In the genomic region with DNA sequence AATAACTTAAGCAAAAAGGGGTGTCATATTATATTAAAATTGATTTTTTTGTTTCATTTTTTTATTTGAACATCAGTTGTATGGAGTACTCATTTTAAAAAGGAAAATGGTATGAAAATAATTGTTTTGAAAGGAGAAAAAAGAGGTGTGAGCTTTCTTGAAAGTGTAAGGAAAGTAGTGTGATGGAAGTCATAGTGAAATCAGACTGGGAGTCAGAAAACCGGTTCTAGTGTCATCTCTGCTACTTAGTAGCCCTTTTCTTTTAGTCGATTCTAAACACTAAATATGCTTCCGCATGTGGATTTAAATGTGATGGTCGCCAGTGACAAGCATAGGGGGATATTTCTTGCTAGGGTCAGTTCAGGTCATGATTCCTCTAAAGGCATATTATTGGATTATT, we compare ENCODE assay signal across 13 cellular contexts. TPM values are rescaled to one million over a fixed set of nuclear protein-coding genes. Genes with fewer than 3 reads are reported as not detected.
DNase-seq lines count a peak whose midpoint lies in the region; ATAC-seq, FAIRE-seq and TF ChIP-seq lines count a peak whose summit lies in the region.
"Had no signal": no experiment of that assay in that cellular context is flagged by ENCODE, and none has a peak within 500 bp of the region (broad histone marks: within the 10 kb centered on the region; RNA-seq: fewer than 3 reads in every experiment).

No MANE protein-coding gene starts in this region.

- H3K9ac ChIP-seq in astrocyte (ENCODE audit: low read length): no peak overlapping the region

- H4K20me1 ChIP-seq in astrocyte (ENCODE audit: insufficient read depth, low read length): peaks cover 18% of the 10 kb centered on the region

- peak overlapping the region; percentile 81 for H3K27ac Mint-ChIP-seq in Calu3 (ENCODE audit: unreplicated experiment)
- peak overlapping the region; percentile 1 for H3K27ac Mint-ChIP-seq in astrocyte (ENCODE audit: unreplicated experiment)
- peak overlapping the region; percentile 36 to 99 (median 92) for H3K27ac Mint-ChIP-seq in naive thymus-derived CD8-positive, alpha-beta T cell

- H3K9me3 ChIP-seq in A549 (no peaks in the 10 kb centered on the region), astrocyte (ENCODE audit: insufficient read depth, low read depth, low read length) (no peaks in the 10 kb centered on the region), tibial artery (no peaks in the 10 kb centered on the region)
- H3K9me3 ChIP-seq: BE2C had no signal

- ATAC-seq in A549 (no peak), GM19023 (IDR thresholded peaks at IDR 0.05; ENCODE audit: unreplicated experiment) (no peak)
- ATAC-seq in naive thymus-derived CD8-positive, alpha-beta T cell: no peak

- DNase-seq in A549 (ENCODE audit: low read depth in 1 of 2, low spot score in 1 of 2) (no peak), Calu3 (no peak), astrocyte (ENCODE audit: low read depth) (no peak), DMS114 treated with DMSO at 0.1 percent for 48 hours (lab: John Stamatoyannopoulos, UW; ENCODE audit: unreplicated experiment) (no peak), tibial artery (no peak), mucosa of gallbladder (ENCODE audit: low spot score) (no peak)
- DNase-seq in naive thymus-derived CD8-positive, alpha-beta T cell: no peak
- DNase-seq: BE2C; cortex of kidney; NCI-H2107; NK-92 treated with Interleukin-12 subunit alpha and Interleukin-12 subunit beta, amount 100 ng/mL, for 24 hours had no signal

- no peak for FAIRE-seq in A549 (lab: Jason Lieb, UNC)
- no peak for FAIRE-seq in astrocyte (lab: Jason Lieb, UNC)

- peaks cover 3% of the 10 kb centered on the region for H3K9me3 Mint-ChIP-seq in Calu3 (ENCODE audit: low read depth, unreplicated experiment)
- no peaks in the 10 kb centered on the region for H3K9me3 Mint-ChIP-seq in astrocyte (ENCODE audit: unreplicated experiment)
- peaks cover 0 to 1% (median 0%) of the 10 kb centered on the region in 9 donors for H3K9me3 Mint-ChIP-seq in naive thymus-derived CD8-positive, alpha-beta T cell

- peaks cover 31% of the 10 kb centered on the region for H3K79me2 ChIP-seq in astrocyte (ENCODE audit: insufficient read depth, low read length)

- no peaks in the 10 kb centered on the region for H3K36me3 ChIP-seq in astrocyte (ENCODE audit: insufficient read depth, low read length)
- H3K36me3 ChIP-seq in tibial artery: no peaks in the 10 kb centered on the region
- H3K36me3 ChIP-seq: BE2C had no signal

- no peak for TF ChIP-seq POLR2A in A549 (IDR thresholded peaks at IDR 0.05; ENCODE audit: low read length)

- no peak overlapping the region for H2AFZ ChIP-seq in astrocyte (ENCODE audit: low read depth, low read length)

- TF ChIP-seq CTCF in A549 (IDR thresholded peaks at IDR 0.05) (no peak), Calu3 (IDR thresholded peaks at IDR 0.05; ENCODE audit: unreplicated experiment) (no peak), astrocyte (IDR thresholded peaks at IDR 0.05; ENCODE audit: insufficient read depth, low read depth, low read length) (no peak), tibial artery (IDR thresholded peaks at IDR 0.05) (no peak)

- H3K4me3 ChIP-seq in A549 (no peak overlapping the region), astrocyte (ENCODE audit: insufficient read depth, low read depth, low read length) (no peak overlapping the region), tibial artery (no peak overlapping the region)
- H3K4me3 ChIP-seq: lung had no signal

- H3K27ac ChIP-seq in A549 (peak overlapping the region in 1 of 2 experiments; percentile 98; a peak in 3 of 6 replicates), astrocyte (ENCODE audit: low read depth, low read length) (no peak overlapping the region), tibial artery (no peak overlapping the region)

- H3K4me1 ChIP-seq in A549 (peaks cover 29% of the 10 kb centered on the region), astrocyte (ENCODE audit: insufficient read depth, low read length) (peaks cover 16% of the 10 kb centered on the region), tibial artery (peaks cover 0 to 14% (median 10%) of the 10 kb centered on the region in 4 donors)
- H3K4me1 ChIP-seq: BE2C had no signal

- H3K27me3 ChIP-seq in astrocyte (ENCODE audit: insufficient read depth, low read length) (no peaks in the 10 kb centered on the region), tibial artery (no peaks in the 10 kb centered on the region)
- H3K27me3 ChIP-seq: BE2C had no signal

- H3K4me3 Mint-ChIP-seq in Calu3 (ENCODE audit: low read depth, unreplicated experiment) (peak overlapping the region; percentile 84), astrocyte (ENCODE audit: unreplicated experiment) (peak overlapping the region; percentile 93)
- H3K4me3 Mint-ChIP-seq in naive thymus-derived CD8-positive, alpha-beta T cell: peak overlapping the region in 9 of 10 donors; percentile 45 to 97 (median 95)

- H3K4me2 ChIP-seq in A549: peak overlapping the region; percentile 89
- H3K4me2 ChIP-seq in astrocyte (ENCODE audit: low read length): no peak overlapping the region

- TF ChIP-seq RAD21 in A549 (conservative IDR thresholded peaks at IDR 0.05 in 1 of 2, IDR thresholded peaks at IDR 0.05 in 1 of 2): no peak

- peaks cover 23% of the 10 kb centered on the region for H3K4me1 Mint-ChIP-seq in Calu3 (ENCODE audit: low read depth, unreplicated experiment)
- H3K4me1 Mint-ChIP-seq in astrocyte (ENCODE audit: low read depth, unreplicated experiment): peaks cover 20% of the 10 kb centered on the region
- peaks cover 26 to 48% (median 31%) of the 10 kb centered on the region in 4 donors for H3K4me1 Mint-ChIP-seq in naive thymus-derived CD8-positive, alpha-beta T cell

- POLR2A ChIA-PET in A549 (lab: Yijun Ruan, JAX): no interaction called here
- POLR2A ChIA-PET in naive thymus-derived CD8-positive, alpha-beta T cell (lab: Charles Lee): interaction anchor here (0.7 to 15.2 kb wide), 5 partner anchors 14 to 261 kb away, joined by 4 to 352 read pairs (median 12); no protein-coding TSS in a partner anchor

- intact Hi-C loops in Calu3 (cut with micrococcal nuclease; ENCODE audit: unreplicated experiment): loop anchor here (5.0 kb wide), 4 partner anchors 89 to 204 kb away; no protein-coding TSS in a partner anchor
- intact Hi-C loops in tibial artery (cut with DNase I; ENCODE audit: low total_unique reads): loop anchor here (5.0 to 10.0 kb wide), 2 partner anchors 202 to 296 kb away; no protein-coding TSS in a partner anchor

- H3K36me3 Mint-ChIP-seq in Calu3 (ENCODE audit: insufficient read depth, unreplicated experiment) (peaks cover 44% of the 10 kb centered on the region), astrocyte (ENCODE audit: low read depth, unreplicated experiment) (peaks cover 8% of the 10 kb centered on the region)
- peaks cover 16 to 21% (median 18%) of the 10 kb centered on the region in 3 donors for H3K36me3 Mint-ChIP-seq in naive thymus-derived CD8-positive, alpha-beta T cell

- WGBS in A549 (ENCODE audit: missing lambda C conversion rate): 87% methylated on average over 4 of the region's 4 CpGs

- BruUV-seq in Calu3 (replicated peaks; lab: Mats Ljungman, UMichigan): no TSS peak

- CTCF ChIA-PET in A549 (lab: Yijun Ruan, JAX) (interaction anchor here (0.8 kb wide), 1 partner anchor 394 kb away, joined by 3 read pairs; no protein-coding TSS in a partner anchor), Calu3 (lab: Charles Lee) (interaction anchor here (0.6 to 2.0 kb wide), 2 partner anchors 54 to 135 kb away, joined by 3 to 13 read pairs; no protein-coding TSS in a partner anchor)

- no peak for TF ChIP-seq EP300 in A549 (IDR thresholded peaks at IDR 0.05)

- H3K27me3 Mint-ChIP-seq in Calu3 (ENCODE audit: unreplicated experiment) (no peaks in the 10 kb centered on the region), astrocyte (ENCODE audit: low read depth, unreplicated experiment) (peaks cover 7% of the 10 kb centered on the region)
- no peaks in the 10 kb centered on the region for H3K27me3 Mint-ChIP-seq in naive thymus-derived CD8-positive, alpha-beta T cell

TF ChIP-seq in A549, 52 proteins besides CTCF, POLR2A, EP300 and RAD21:
- TF ChIP-seq ZC3H11A (IDR thresholded peaks at IDR 0.05) (no peak), RCOR1 (IDR thresholded peaks at IDR 0.05; ENCODE audit: low read depth, low read length) (no peak), GATA3 (IDR thresholded peaks at IDR 0.05; ENCODE audit: borderline replicate concordance) (no peak), EHMT2 (IDR thresholded peaks at IDR 0.05; ENCODE audit: low read depth) (no peak), NPAS2 (CRISPR knock-in tag; IDR thresholded peaks at IDR 0.05; ENCODE audit: borderline replicate concordance) (no peak), TFCP2L1 (CRISPR knock-in tag; IDR thresholded peaks at IDR 0.05) (no peak), RARB (CRISPR knock-in tag; IDR thresholded peaks at IDR 0.05) (no peak), HOXB13 (CRISPR knock-in tag; IDR thresholded peaks at IDR 0.05; ENCODE audit: low read depth) (no peak), HDAC2 (IDR thresholded peaks at IDR 0.05) (no peak), KDM1A (IDR thresholded peaks at IDR 0.05; ENCODE audit: low read depth) (no peak), HOXA7 (CRISPR knock-in tag; IDR thresholded peaks at IDR 0.05) (no peak), KDM5A (IDR thresholded peaks at IDR 0.05) (no peak), CEBPB (IDR thresholded peaks at IDR 0.05) (no peak), PHF8 (IDR thresholded peaks at IDR 0.05; ENCODE audit: borderline replicate concordance, low read depth) (no peak), BHLHE40 (IDR thresholded peaks at IDR 0.05; ENCODE audit: low read depth, low read length) (no peak), SMC3 (IDR thresholded peaks at IDR 0.05) (no peak), FOSB (CRISPR knock-in tag; IDR thresholded peaks at IDR 0.05) (no peak)

RNA-seq across cellular contexts. Expression of a gene that starts 1.8 kb away (rescaled TPM):
- polyA plus RNA-seq in A549 (2011; rRNA removed) (17.2 and 20.7 TPM in 2 replicates), A549 (2017; fragmentation: RNase III; extraction: RNeasy Plus Mini Kit Qiagen cat#74134 plus additional on column Dnase treatment) (8.2 to 9.1 TPM (median 8.4 TPM) in 3 replicates)
- polyA plus RNA-seq in A549 (2012; cell fraction: cytosol; rRNA removed): 13.6 and 19.5 TPM in 2 replicates
- polyA plus RNA-seq in A549 (2012; cell fraction: nucleus; rRNA removed): 11.3 and 16.7 TPM in 2 replicates
- 60.1 and 68.9 TPM in 2 replicates for polyA minus RNA-seq in A549 (2011; rRNA and poly(A)+ RNA removed)
- total RNA-seq in Calu3 (2022) (62.3 and 74.6 TPM in 2 replicates), astrocyte (50.7 and 52.6 TPM in 2 replicates), mucosa of gallbladder (67.5 TPM)
- total RNA-seq in naive thymus-derived CD8-positive, alpha-beta T cell: 100 to 1,000 TPM; 189 to 206 TPM
- polyA plus RNA-seq in naive thymus-derived CD8-positive, alpha-beta T cell: 10 to 100 TPM; 47.7 to 94.7 (median 62.4) TPM

Comparison
In these comparisons a context has a peak if more than half of its experiments do, and no peak if none do; other contexts are left out.
1. H3K27ac Mint-ChIP-seq: peak in every context shown above with its lines; median percentile 92 in naive thymus-derived CD8-positive, alpha-beta T cell; 81 in Calu3; 1 in astrocyte.